27 cellular contexts compared by ENCODE assay signal in genomic region chr17:13550291-13550690, GRCh38. TPM values are rescaled to one million over a fixed set of nuclear protein-coding genes. Genes with fewer than 3 reads are reported as not detected.
DNase-seq lines count a peak whose midpoint lies in the region; ATAC-seq and TF ChIP-seq lines count a peak whose summit lies in the region.
"Had no signal": no experiment of that assay in that cellular context is flagged by ENCODE, and none has a peak within 500 bp of the region (broad histone marks: within the 10 kb centered on the region; RNA-seq: fewer than 3 reads in every experiment).

No MANE protein-coding gene starts in this region.

- H3K4me2 ChIP-seq in mammary epithelial cell (ENCODE audit: insufficient read depth, low read depth, low read length), result no peak overlapping the region
- H3K4me2 ChIP-seq: BLaER1 treated with 17β-estradiol and CSF1 and Interleukin-3, amounts not matched to agents 10 nM and 100 nM had no signal

- BruUV-seq in mammary epithelial cell (replicated peaks; lab: Mats Ljungman, UMichigan), result no TSS peak

- H3K27ac Mint-ChIP-seq in endodermal cell, result no peak overlapping the region
- H3K27ac Mint-ChIP-seq: CD4-positive, alpha-beta memory T cell; T-helper 17 cell had no signal

- H3K4me1 ChIP-seq in mammary epithelial cell (ENCODE audit: insufficient read depth, low read length) (peaks cover under 1% of the 10 kb centered on the region), breast epithelium (no peaks in the 10 kb centered on the region), endodermal cell (ENCODE audit: control insufficient read depth, insufficient read depth, low read length) (no peaks in the 10 kb centered on the region)
- H3K4me1 ChIP-seq: BLaER1 treated with 17β-estradiol and CSF1 and Interleukin-3, amounts not matched to agents 10 nM and 100 nM; Caco-2 had no signal

- peaks cover 6% of the 10 kb centered on the region for H3K36me3 Mint-ChIP-seq in endodermal cell (ENCODE audit: low read depth)
- H3K36me3 Mint-ChIP-seq: CD4-positive, alpha-beta memory T cell had no signal

- intact Hi-C loops in mammary epithelial cell (cut with micrococcal nuclease) (no loop called here), breast epithelium (cut with DNase I; ENCODE audit: low total_unique reads) (loop anchor here (5.0 kb wide), 1 partner anchor 357 kb away; no protein-coding TSS in a partner anchor)

- no peak overlapping the region for H3K27ac ChIP-seq in mammary epithelial cell (ENCODE audit: insufficient read depth, low read depth, low read length)
- H3K27ac ChIP-seq in breast epithelium, result no peak overlapping the region
- no peak overlapping the region for H3K27ac ChIP-seq in endodermal cell (ENCODE audit: low read depth, low read length)
- H3K27ac ChIP-seq: 22Rv1; BLaER1 treated with 17β-estradiol and CSF1 and Interleukin-3, amounts not matched to agents 10 nM and 100 nM; SK-N-MC had no signal

- H3K27me3 ChIP-seq in mammary epithelial cell (ENCODE audit: insufficient read depth, low read length) (no peaks in the 10 kb centered on the region), breast epithelium (no peaks in the 10 kb centered on the region), endodermal cell (ENCODE audit: control insufficient read depth, insufficient read depth, low read length, poor library complexity, severe bottlenecking) (no peaks in the 10 kb centered on the region)
- H3K27me3 ChIP-seq: BLaER1 treated with 17β-estradiol and CSF1 and Interleukin-3, amounts not matched to agents 10 nM and 100 nM; MG63 had no signal

- in situ Hi-C loops in mammary epithelial cell (cut with MboI; ENCODE audit: low sequenced_read_pairs in 2 of 2), result no loop called here

- H3K9me3 ChIP-seq in mammary epithelial cell (replicated peaks; ENCODE audit: insufficient read depth, low read length) (no peaks in the 10 kb centered on the region), breast epithelium (no peaks in the 10 kb centered on the region), endodermal cell (ENCODE audit: control insufficient read depth, low read length) (no peaks in the 10 kb centered on the region)
- H3K9me3 ChIP-seq: Caco-2, MG63 had no signal

- H2AFZ ChIP-seq in mammary epithelial cell (ENCODE audit: low read depth, low read length), result no peak overlapping the region

- H3K36me3 ChIP-seq in mammary epithelial cell (ENCODE audit: insufficient read depth, low read length) (no peaks in the 10 kb centered on the region), breast epithelium (no peaks in the 10 kb centered on the region), endodermal cell (ENCODE audit: control insufficient read depth, insufficient read depth, low read length) (no peaks in the 10 kb centered on the region)
- H3K36me3 ChIP-seq: MG63 had no signal

- no peaks in the 10 kb centered on the region for H4K20me1 ChIP-seq in mammary epithelial cell (ENCODE audit: insufficient read depth, low read length)

- TF ChIP-seq CTCF in mammary epithelial cell (conservative IDR thresholded peaks at IDR 0.05 in 1 of 2, IDR thresholded peaks at IDR 0.05 in 1 of 2; ENCODE audit: extremely low read depth in 1 of 2, insufficient read depth in 1 of 2, low read depth in 1 of 2, low read length in 2 of 2), result no peak
- TF ChIP-seq CTCF in breast epithelium (IDR thresholded peaks at IDR 0.05), result no peak
- no peak for TF ChIP-seq CTCF in endodermal cell (conservative IDR thresholded peaks at IDR 0.05)

- 62% methylated on average over 6 of the region's 6 CpGs for WGBS in mammary epithelial cell (ENCODE audit: low coverage, missing lambda C conversion rate)
- 90 to 95% methylated on average over 3 to 6 of the region's 6 CpGs for WGBS in endodermal cell (ENCODE audit: insufficient coverage in 1 of 2, insufficient read length in 1 of 2), 2 experiments

- H3K9me3 Mint-ChIP-seq in endodermal cell, result peaks cover 3% of the 10 kb centered on the region

- dilution Hi-C loops in mammary epithelial cell (cut with HindIII; ENCODE audit: low sequenced_read_pairs), result no loop called here

- H3K27me3 Mint-ChIP-seq in endodermal cell (ENCODE audit: insufficient read depth), result no peaks in the 10 kb centered on the region

- TF ChIP-seq POLR2A in breast epithelium (IDR thresholded peaks at IDR 0.05), result no peak

- CTCF ChIA-PET in mammary epithelial cell (lab: Charles Lee; ENCODE audit: low non-redundant PET), result no interaction called here

- no peak for ATAC-seq in HG02571 (IDR thresholded peaks at IDR 0.05; ENCODE audit: unreplicated experiment)
- ATAC-seq: Panc1, T-helper 17 cell had no signal

- DNase-seq in mammary epithelial cell (peak; percentile 48), breast epithelium (ENCODE audit: low spot score in 2 of 2) (no peak), NCI-H226 (peak; percentile 79), endodermal cell (peak; percentile 20), DMS 273 treated with DMSO at 0.1 percent for 48 hours (lab: John Stamatoyannopoulos, UW) (no peak), inferior parietal cortex (ENCODE audit: extremely low spot score) (no peak), NCI-H2081 treated with DMSO at 0.1 percent for 48 hours (lab: John Stamatoyannopoulos, UW) (no peak)
- DNase-seq: Caco-2; CD4-positive, alpha-beta memory T cell; DND-41; GDM1; Karpas-422; MG63; NCI-H1417 treated with DMSO at 0.1 percent for 48 hours; NCI-H187; NCI-H2227 treated with DMSO at 0.1 percent for 48 hours; NCI-H510A treated with DMSO at 0.1 percent for 48 hours; NCI-H748 treated with DMSO at 0.1 percent for 48 hours; NK-92 treated with Interleukin-12 subunit alpha and Interleukin-12 subunit beta, amount 100 ng/mL, for 24 hours; SHP77; SW 1271; T-helper 17 cell had no signal

- H3K4me3 ChIP-seq in mammary epithelial cell (replicated peaks in 1 of 3; ENCODE audit: insufficient read depth in 1 of 3, low read depth in 2 of 3, low read length in 3 of 3), result no peak overlapping the region
- no peak overlapping the region for H3K4me3 ChIP-seq in breast epithelium
- H3K4me3 ChIP-seq in endodermal cell (ENCODE audit: low read length), result no peak overlapping the region
- H3K4me3 ChIP-seq: BLaER1 treated with 17β-estradiol and CSF1 and Interleukin-3, amounts not matched to agents 10 nM and 100 nM; MG63; SK-N-MC had no signal

- H3K9ac ChIP-seq in mammary epithelial cell (ENCODE audit: insufficient read depth, low read length) (no peak overlapping the region), endodermal cell (ENCODE audit: extremely low read depth, low read length, poor library complexity, severe bottlenecking) (no peak overlapping the region)
- H3K9ac ChIP-seq: BLaER1 treated with 17β-estradiol and CSF1 and Interleukin-3, amounts not matched to agents 10 nM and 100 nM had no signal

- H3K79me2 ChIP-seq in mammary epithelial cell (ENCODE audit: insufficient read depth, low read length), result no peaks in the 10 kb centered on the region

- no peak overlapping the region for H3K4me3 Mint-ChIP-seq in endodermal cell
- H3K4me3 Mint-ChIP-seq: CD4-positive, alpha-beta memory T cell; T-helper 17 cell had no signal

- no peaks in the 10 kb centered on the region for H3K4me1 Mint-ChIP-seq in endodermal cell
- H3K4me1 Mint-ChIP-seq: CD4-positive, alpha-beta memory T cell; T-helper 17 cell had no signal

RNA-seq across cellular contexts. Expression of gene HS3ST3A1, which starts 51.4 kb away (rescaled TPM):
- total RNA-seq in mammary epithelial cell, result 1 to 10 TPM; 1.0 to 1.7 TPM
- 1.4 TPM for polyA plus RNA-seq in mammary epithelial cell
- 0.16 TPM for polyA minus RNA-seq in mammary epithelial cell
- 1 to 10 TPM in 2 of 3 donors, under 1 TPM in 1; 0.66 to 1.4 (median 1.0) TPM for total RNA-seq in breast epithelium
- 1 to 10 TPM; 1.9 to 2.4 TPM for total RNA-seq in endodermal cell
- polyA plus RNA-seq in endodermal cell (2013, experiment 1 of 2), result 4.1 TPM
- polyA plus RNA-seq in endodermal cell (2013, experiment 2 of 2), result 4.3 TPM
- total RNA-seq: Caco-2 had no signal

Comparison
In these comparisons a context has a peak if more than half of its experiments do, and no peak if none do; other contexts are left out.
1. DNase-seq: peak in mammary epithelial cell (single experiment), NCI-H226 (single experiment) and endodermal cell (single experiment); none in breast epithelium (0 of 2), DMS 273 treated with DMSO at 0.1 percent for 48 hours (single experiment), inferior parietal cortex (single experiment) and NCI-H2081 treated with DMSO at 0.1 percent for 48 hours (single experiment).